ENCODE assay signal across 10 cellular contexts in the genomic region with DNA sequence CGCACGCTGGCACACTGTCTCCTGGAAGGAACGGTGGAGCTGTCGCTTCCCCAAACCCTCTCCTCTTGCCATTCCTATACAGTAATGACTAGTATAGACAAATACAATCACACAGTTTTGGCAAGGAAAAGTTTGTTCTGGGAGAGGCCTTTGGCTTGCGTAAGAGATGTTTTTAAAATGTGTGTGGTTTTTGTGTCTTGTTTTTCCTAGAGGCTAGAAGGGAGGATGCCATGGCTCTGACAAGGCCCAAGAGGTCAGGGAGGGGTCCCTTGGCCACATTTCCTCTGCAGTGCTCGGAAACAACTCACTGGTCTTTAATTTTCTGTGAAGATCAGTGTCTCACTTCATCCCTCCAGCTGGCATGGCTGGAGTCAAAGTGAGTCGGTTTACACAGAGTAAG.
A peak's percentile ranks its signal among the peaks of the same experiment; 100 is the strongest.
DNase-seq lines count a peak whose midpoint lies in the region; FAIRE-seq and TF ChIP-seq lines count a peak whose summit lies in the region.
"Had no signal": no experiment of that assay in that cellular context is flagged by ENCODE, and none has a peak within 500 bp of the region (broad histone marks: within the 10 kb centered on the region; RNA-seq: fewer than 3 reads in every experiment).

No MANE protein-coding gene starts in this region.

- intact Hi-C loops in MCF 10A (cut with micrococcal nuclease) = loop anchor here (5.0 kb wide), 2 partner anchors 83 to 198 kb away; partner anchors contain the start of gene SH3RF3

- H3K9me3 ChIP-seq in keratinocyte (ENCODE audit: control insufficient read depth, low read depth, low read length) (no peaks in the 10 kb centered on the region), stomach smooth muscle (ENCODE audit: control insufficient read depth in 2 of 2, low read length in 2 of 2) (no peaks in the 10 kb centered on the region)

- peak; percentile 99 for DNase-seq in HCEC 1CT
- DNase-seq in MCF 10A (ENCODE audit: unreplicated experiment) = peak; percentile 98
- DNase-seq in keratinocyte (ENCODE audit: low read depth, low spot score) = peak; percentile 9
- no peak for DNase-seq in GM12891 (ENCODE audit: insufficient read length, low spot score)
- DNase-seq in D341Med (ENCODE audit: low spot score) = no peak
- no peak for DNase-seq in mesenteric fat pad (ENCODE audit: low spot score)
- no peak for DNase-seq in GM19238 (ENCODE audit: insufficient read length, low spot score)
- DNase-seq: NCI-H510A had no signal

- H3K36me3 ChIP-seq in keratinocyte (ENCODE audit: control insufficient read depth in 2 of 2, extremely low read depth in 1 of 2, insufficient read depth in 2 of 2, low read length in 2 of 2) (no peaks in the 10 kb centered on the region), stomach smooth muscle (ENCODE audit: control insufficient read depth in 2 of 2, insufficient read depth in 2 of 2, low read length in 2 of 2) (no peaks in the 10 kb centered on the region)

- no peaks in the 10 kb centered on the region for H3K27me3 ChIP-seq in keratinocyte (ENCODE audit: control insufficient read depth, extremely low read depth, insufficient read depth, low read length)
- H3K27me3 ChIP-seq in stomach smooth muscle (ENCODE audit: control insufficient read depth in 1 of 2, insufficient read depth in 2 of 2, low read length in 2 of 2) = no peaks in the 10 kb centered on the region

- peak overlapping the region; percentile 62 for H3K4me2 ChIP-seq in keratinocyte (ENCODE audit: control insufficient read depth, extremely low read depth, insufficient read depth, low read depth, low read length)

- H3K4me1 Mint-ChIP-seq in MCF 10A (ENCODE audit: insufficient read depth, unreplicated experiment) = peaks cover 61% of the 10 kb centered on the region

- TF ChIP-seq POLR2A in GM12891 (IDR thresholded peaks at IDR 0.05; ENCODE audit: low read depth, low read length) = no peak

- H3K4me3 ChIP-seq in keratinocyte (ENCODE audit: control insufficient read depth in 2 of 3, extremely low read depth in 1 of 3, insufficient read depth in 2 of 3, low read depth in 1 of 3, low read length in 3 of 3) (no peak overlapping the region), stomach smooth muscle (ENCODE audit: low read length in 2 of 2) (no peak overlapping the region)

- peak overlapping the region; percentile 40 for H3K4me3 Mint-ChIP-seq in MCF 10A (ENCODE audit: unreplicated experiment)

- H3K9ac ChIP-seq in keratinocyte (ENCODE audit: control insufficient read depth, extremely low read depth, insufficient read depth, low read length) (no peak overlapping the region), stomach smooth muscle (ENCODE audit: low read length in 2 of 2) (no peak overlapping the region)

- peak overlapping the region; percentile 85 for H3K27ac Mint-ChIP-seq in MCF 10A (ENCODE audit: low read depth, unreplicated experiment)

- H4K20me1 ChIP-seq in keratinocyte (ENCODE audit: control insufficient read depth, extremely low read depth, insufficient read depth, low read length) = no peaks in the 10 kb centered on the region

- FAIRE-seq in keratinocyte (lab: Jason Lieb, UNC) (no peak), GM12891 (lab: Jason Lieb, UNC) (no peak)
- FAIRE-seq: G401.6 had no signal

- TF ChIP-seq CTCF in MCF 10A (IDR thresholded peaks at IDR 0.05; ENCODE audit: unreplicated experiment) = no peak
- no peak for TF ChIP-seq CTCF in keratinocyte (optimal IDR thresholded peaks at IDR 0.05 in 1 of 3, IDR thresholded peaks at IDR 0.05 in 1 of 3, conservative IDR thresholded peaks at IDR 0.05 in 1 of 3; ENCODE audit: extremely low read depth in 1 of 3, insufficient read depth in 2 of 3, low read length in 3 of 3)

- peak overlapping the region; percentile 42 for H2AFZ ChIP-seq in keratinocyte (ENCODE audit: control insufficient read depth, low read length)

- H3K9me3 Mint-ChIP-seq in MCF 10A (ENCODE audit: unreplicated experiment) = peaks cover 14% of the 10 kb centered on the region

- H3K27ac ChIP-seq in keratinocyte (ENCODE audit: control insufficient read depth, insufficient read depth, low read length) (no peak overlapping the region), stomach smooth muscle (ENCODE audit: low read length) (peak overlapping the region; percentile 11)

- CTCF ChIA-PET in MCF 10A (lab: Yijun Ruan, JAX) = no interaction called here

- peaks cover 15% of the 10 kb centered on the region for H3K36me3 Mint-ChIP-seq in MCF 10A (ENCODE audit: insufficient read depth, unreplicated experiment)

- H3K4me1 ChIP-seq in keratinocyte (ENCODE audit: control insufficient read depth, extremely low read depth, insufficient read depth, low read length) = peaks cover 31% of the 10 kb centered on the region
- H3K4me1 ChIP-seq in stomach smooth muscle (ENCODE audit: control insufficient read depth, insufficient read depth, low read length) = peaks cover 24% of the 10 kb centered on the region

- POLR2A ChIA-PET in MCF 10A (lab: Yijun Ruan, JAX) = interaction anchor here (0.6 to 2.6 kb wide), 5 partner anchors 82 to 402 kb away, joined by 3 to 7 read pairs (median 4); no protein-coding TSS in a partner anchor

- dilution Hi-C loops in keratinocyte (cut with MboI; ENCODE audit: extremely low pct_ligation_motif_present, low sequenced_read_pairs) = no loop called here

- H3K9me1 ChIP-seq in keratinocyte (ENCODE audit: control insufficient read depth, extremely low read depth, insufficient read depth, low read length) = no peaks in the 10 kb centered on the region

- H3K79me2 ChIP-seq in keratinocyte (ENCODE audit: control insufficient read depth, insufficient read depth, low read length) = no peaks in the 10 kb centered on the region

- no peaks in the 10 kb centered on the region for H3K27me3 Mint-ChIP-seq in MCF 10A (ENCODE audit: insufficient read depth, unreplicated experiment)

- no TSS peak for BruUV-seq in MCF 10A (replicated peaks; lab: Mats Ljungman, UMichigan)

TF ChIP-seq in GM12891, 5 proteins besides CTCF, POLR2A, EP300 and RAD21:
- TF ChIP-seq PAX5 (IDR thresholded peaks at IDR 0.05; ENCODE audit: insufficient read depth, low read length, severe bottlenecking) (no peak), TAF1 (IDR thresholded peaks at IDR 0.05; ENCODE audit: low read depth, low read length) (no peak), POLR2AphosphoS5 (IDR thresholded peaks at IDR 0.05; ENCODE audit: low read depth, low read length) (no peak), POU2F2 (IDR thresholded peaks at IDR 0.05; ENCODE audit: low read depth, low read length) (no peak), SPI1 (IDR thresholded peaks at IDR 0.05; ENCODE audit: low read depth, low read length) (no peak)

Comparison
In these comparisons a context has a peak if more than half of its experiments do, and no peak if none do; other contexts are left out.
1. DNase-seq: peak in HCEC 1CT (single experiment), MCF 10A (single experiment) and keratinocyte (single experiment); none in GM12891 (single experiment), D341Med (single experiment), mesenteric fat pad (single experiment) and GM19238 (single experiment).